Comparison of ENCODE assay signal across 12 cellular contexts in the genomic region with DNA sequence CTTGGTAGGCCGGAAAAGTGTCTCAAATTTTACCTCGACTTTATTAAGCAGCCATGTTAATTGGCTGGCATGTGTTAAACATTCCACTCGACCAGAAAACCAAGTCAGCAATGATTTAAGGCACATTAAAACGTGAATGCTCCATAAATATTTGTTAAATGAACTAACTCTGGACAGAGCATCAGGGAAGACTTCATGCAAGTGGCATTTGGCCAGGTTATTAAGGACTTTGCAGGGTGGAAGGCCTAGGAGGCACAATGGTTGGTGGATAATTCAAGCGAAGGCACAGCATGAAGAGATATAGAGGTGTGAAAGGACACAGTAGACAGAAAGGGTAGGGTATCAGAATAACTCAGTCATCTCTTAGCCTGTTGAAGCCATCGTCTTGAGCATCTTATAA. TPM values are rescaled to one million over a fixed set of nuclear protein-coding genes. Genes with fewer than 3 reads are reported as not detected.
DNase-seq lines count a peak whose midpoint lies in the region; ATAC-seq, FAIRE-seq and TF ChIP-seq lines count a peak whose summit lies in the region.
"Had no signal": no experiment of that assay in that cellular context is flagged by ENCODE, and none has a peak within 500 bp of the region (broad histone marks: within the 10 kb centered on the region; RNA-seq: fewer than 3 reads in every experiment).

No MANE protein-coding gene starts in this region.

- H3K9me3 Mint-ChIP-seq in activated CD8-positive, alpha-beta memory T cell treated with anti-CD3 and anti-CD28 coated beads, Interleukin-2, amount 10 ng/mL, durations not matched to agents 7 days and 5 days (ENCODE audit: low read depth), result no peaks in the 10 kb centered on the region

- no peaks in the 10 kb centered on the region for H3K27me3 Mint-ChIP-seq in activated CD8-positive, alpha-beta memory T cell treated with anti-CD3 and anti-CD28 coated beads, Interleukin-2, amount 10 ng/mL, durations not matched to agents 7 days and 5 days

- peak overlapping the region in 4 of 5 donors; percentile 36 to 85 (median 78) for H3K27ac ChIP-seq in adrenal gland
- peak overlapping the region; percentile 93 for H3K27ac ChIP-seq in keratinocyte (ENCODE audit: control insufficient read depth, insufficient read depth, low read length)
- H3K27ac ChIP-seq in thyroid gland, result peak overlapping the region; percentile 7 to 73 (median 47)
- H3K27ac ChIP-seq: VCaP had no signal

- TF ChIP-seq CTCF in adrenal gland (IDR thresholded peaks at IDR 0.05) (no peak), keratinocyte (optimal IDR thresholded peaks at IDR 0.05 in 1 of 3, IDR thresholded peaks at IDR 0.05 in 1 of 3, conservative IDR thresholded peaks at IDR 0.05 in 1 of 3; ENCODE audit: extremely low read depth in 1 of 3, insufficient read depth in 2 of 3, low read length in 3 of 3) (no peak), thyroid gland (IDR thresholded peaks at IDR 0.05) (no peak)

- peak overlapping the region; percentile 7 for H3K27ac Mint-ChIP-seq in activated CD8-positive, alpha-beta memory T cell treated with anti-CD3 and anti-CD28 coated beads, Interleukin-2, amount 10 ng/mL, durations not matched to agents 7 days and 5 days

- no peak for DNase-seq in activated CD8-positive, alpha-beta memory T cell treated with anti-CD3 and anti-CD28 coated beads, Interleukin-2, amount 10 ng/mL, durations not matched to agents 7 days and 5 days
- no peak for DNase-seq in activated CD8-positive, alpha-beta memory T cell treated with anti-CD3 and anti-CD28 coated beads, Interleukin-2, amount 50 U/mL, for 4 hours
- no peak for DNase-seq in adrenal gland
- DNase-seq in keratinocyte (ENCODE audit: low read depth, low spot score), result no peak
- DNase-seq in thyroid gland, result no peak
- no peak for DNase-seq in stimulated activated CD8-positive, alpha-beta memory T cell treated with anti-CD3 and anti-CD28 coated beads, Interleukin-4, amount 100 ng/mL, for 48 hours
- DNase-seq in NCI-H524 treated with DMSO at 0.1 percent for 48 hours (lab: John Stamatoyannopoulos, UW), result no peak
- DNase-seq: activated effector memory CD4-positive, alpha-beta T cell treated with anti-CD3 and anti-CD28 coated beads, Interleukin-2, amount 50 U/mL, for 16 hours; GF-D8; glutamatergic neuron had no signal

- peaks cover 37% of the 10 kb centered on the region for H3K36me3 Mint-ChIP-seq in activated CD8-positive, alpha-beta memory T cell treated with anti-CD3 and anti-CD28 coated beads, Interleukin-2, amount 10 ng/mL, durations not matched to agents 7 days and 5 days

- dilution Hi-C loops in keratinocyte (cut with MboI; ENCODE audit: extremely low pct_ligation_motif_present, low sequenced_read_pairs), result no loop called here

- no peaks in the 10 kb centered on the region for H4K20me1 ChIP-seq in keratinocyte (ENCODE audit: control insufficient read depth, extremely low read depth, insufficient read depth, low read length)

- H3K27me3 ChIP-seq in adrenal gland (no peaks in the 10 kb centered on the region), keratinocyte (ENCODE audit: control insufficient read depth, extremely low read depth, insufficient read depth, low read length) (no peaks in the 10 kb centered on the region), thyroid gland (no peaks in the 10 kb centered on the region)

- peak overlapping the region; percentile 33 for H3K9ac ChIP-seq in keratinocyte (ENCODE audit: control insufficient read depth, extremely low read depth, insufficient read depth, low read length)

- H3K36me3 ChIP-seq in adrenal gland (replicated peaks in 1 of 2), result no peaks in the 10 kb centered on the region
- no peaks in the 10 kb centered on the region for H3K36me3 ChIP-seq in keratinocyte (ENCODE audit: control insufficient read depth in 2 of 2, extremely low read depth in 1 of 2, insufficient read depth in 2 of 2, low read length in 2 of 2)
- H3K36me3 ChIP-seq in thyroid gland, result no peaks in the 10 kb centered on the region

- H2AFZ ChIP-seq in keratinocyte (ENCODE audit: control insufficient read depth, low read length), result no peak overlapping the region

- no peak for ATAC-seq in activated CD8-positive, alpha-beta memory T cell treated with anti-CD3 and anti-CD28 coated beads, Interleukin-2, amount 10 ng/mL, durations not matched to agents 7 days and 5 days
- no peak for ATAC-seq in HG03025 (IDR thresholded peaks at IDR 0.05; ENCODE audit: low FRiP score, unreplicated experiment)

- intact Hi-C loops in adrenal gland (cut with DNase I), result no loop called here
- intact Hi-C loops in thyroid gland (cut with DNase I), result no loop called here

- no peak for TF ChIP-seq POLR2A in adrenal gland (IDR thresholded peaks at IDR 0.05)
- no peak for TF ChIP-seq POLR2A in thyroid gland (IDR thresholded peaks at IDR 0.05)

- H3K4me1 Mint-ChIP-seq in activated CD8-positive, alpha-beta memory T cell treated with anti-CD3 and anti-CD28 coated beads, Interleukin-2, amount 10 ng/mL, durations not matched to agents 7 days and 5 days, result peaks cover 43% of the 10 kb centered on the region

- no peak for FAIRE-seq in keratinocyte (lab: Jason Lieb, UNC)

- peaks cover 6% of the 10 kb centered on the region for H3K9me1 ChIP-seq in keratinocyte (ENCODE audit: control insufficient read depth, extremely low read depth, insufficient read depth, low read length)

- 53 to 75% (median 65%) methylated on average over 6 of the region's 6 CpGs for WGBS in adrenal gland, 4 donors
- 76 to 77% methylated on average over 6 of the region's 6 CpGs for WGBS in thyroid gland, 2 donors

- CTCF ChIA-PET in activated CD8-positive, alpha-beta memory T cell treated with anti-CD3 and anti-CD28 coated beads, Interleukin-2, amount 10 ng/mL, durations not matched to agents 7 days and 5 days (lab: Charles Lee), result no interaction called here

- H3K4me3 Mint-ChIP-seq in activated CD8-positive, alpha-beta memory T cell treated with anti-CD3 and anti-CD28 coated beads, Interleukin-2, amount 10 ng/mL, durations not matched to agents 7 days and 5 days, result no peak overlapping the region

- peak overlapping the region; percentile 89 for H3K4me2 ChIP-seq in keratinocyte (ENCODE audit: control insufficient read depth, extremely low read depth, insufficient read depth, low read depth, low read length)

- peaks cover 53 to 70% of the 10 kb centered on the region in 2 donors for H3K4me1 ChIP-seq in adrenal gland (replicated peaks in 1 of 2)
- peaks cover 47% of the 10 kb centered on the region for H3K4me1 ChIP-seq in keratinocyte (ENCODE audit: control insufficient read depth, extremely low read depth, insufficient read depth, low read length)
- H3K4me1 ChIP-seq in thyroid gland, result peaks cover 55 to 65% of the 10 kb centered on the region in 2 donors

- H3K9me3 ChIP-seq in adrenal gland (replicated peaks in 1 of 3) (no peaks in the 10 kb centered on the region), keratinocyte (ENCODE audit: control insufficient read depth, low read depth, low read length) (no peaks in the 10 kb centered on the region), thyroid gland (no peaks in the 10 kb centered on the region)

- H3K4me3 ChIP-seq in adrenal gland, result no peak overlapping the region
- no peak overlapping the region for H3K4me3 ChIP-seq in keratinocyte (ENCODE audit: control insufficient read depth in 2 of 3, extremely low read depth in 1 of 3, insufficient read depth in 2 of 3, low read depth in 1 of 3, low read length in 3 of 3)
- H3K4me3 ChIP-seq in thyroid gland (replicated peaks in 1 of 3), result no peak overlapping the region

- peaks cover 56% of the 10 kb centered on the region for H3K79me2 ChIP-seq in keratinocyte (ENCODE audit: control insufficient read depth, insufficient read depth, low read length)

RNA-seq across cellular contexts. Expression of gene ELOVL5, which starts 23.0 kb away (rescaled TPM):
- 100 to 1,000 TPM; 113 to 117 TPM for total RNA-seq in activated CD8-positive, alpha-beta memory T cell treated with anti-CD3 and anti-CD28 coated beads, Interleukin-2, amount 10 ng/mL, durations not matched to agents 7 days and 5 days
- total RNA-seq in adrenal gland, result 100 to 1,000 TPM; 103 to 632 (median 161) TPM
- 1,000 to 10,000 TPM in 1 of 3 donors, 10 to 100 TPM in 2; 31.4 to 1,320 (median 33.3) TPM for polyA plus RNA-seq in adrenal gland
- 39.7 to 66.7 TPM (median 53.3 TPM) in 3 replicates for polyA plus RNA-seq in keratinocyte
- polyA plus RNA-seq in keratinocyte (2011; ENCODE audit: low read depth), result 7.6 TPM
- 25.8 and 41.6 TPM in 2 replicates for polyA plus RNA-seq in keratinocyte (2011; cell fraction: cytosol; rRNA removed)
- 62.1 and 78.0 TPM in 2 replicates for polyA plus RNA-seq in keratinocyte (2011; cell fraction: nucleus; rRNA removed)
- 32.5 and 65.4 TPM in 2 replicates for polyA plus RNA-seq in keratinocyte (2012; ENCODE audit: low replicate concordance)
- 58.5 to 102 TPM (median 68.6 TPM) in 3 replicates for polyA minus RNA-seq in keratinocyte
- polyA minus RNA-seq in keratinocyte (2011; cell fraction: cytosol; rRNA and poly(A)+ RNA removed), result 45.3 TPM
- 48.2 and 67.6 TPM in 2 replicates for polyA minus RNA-seq in keratinocyte (2011; cell fraction: nucleus; rRNA and poly(A)+ RNA removed)
- total RNA-seq in thyroid gland, result 100 to 1,000 TPM in 1 of 4 donors, 10 to 100 TPM in 3; 74.8 to 110 (median 90.6) TPM
